ENCODE assay signal across 1 cellular context in genomic region chr1:23563003-23563402, GRCh38.
TF ChIP-seq lines count a peak whose summit lies in the region.

No MANE protein-coding gene starts in this region.

TF ChIP-seq in HCT116, 20 proteins besides CTCF, POLR2A, EP300 and RAD21 (continued from another document):
- no peak for TF ChIP-seq REST (IDR thresholded peaks at IDR 0.05; ENCODE audit: low read depth)
- TF ChIP-seq YY1 (IDR thresholded peaks at IDR 0.05; ENCODE audit: extremely low read depth, insufficient replicate concordance, low read depth, low read length): no peak
- no peak for TF ChIP-seq CEBPB (IDR thresholded peaks at IDR 0.05; ENCODE audit: low read depth)
- no peak for TF ChIP-seq CBX3 (IDR thresholded peaks at IDR 0.05; ENCODE audit: low read depth)
- TF ChIP-seq SP1 (IDR thresholded peaks at IDR 0.05; ENCODE audit: low read depth): no peak
- TF ChIP-seq ZBTB33 (IDR thresholded peaks at IDR 0.05; ENCODE audit: extremely low read depth, insufficient replicate concordance, low read length): no peak
- TF ChIP-seq EZH2 (IDR thresholded peaks at IDR 0.05): no peak
- no peak for TF ChIP-seq MAX (IDR thresholded peaks at IDR 0.05)
- no peak for TF ChIP-seq SIN3A (IDR thresholded peaks at IDR 0.05; ENCODE audit: low read depth)
